In genomic region chr19:31214086-31214485, GRCh38 we compare ENCODE assay signal across 8 cellular contexts.
DNase-seq lines count a peak whose midpoint lies in the region; ATAC-seq and TF ChIP-seq lines count a peak whose summit lies in the region.

No MANE protein-coding gene starts in this region.

- H3K14ac ChIP-seq in trophoblast cell (ENCODE audit: low read length), result no peak overlapping the region

- no CpG with 5 or more reads among the region's 9 CpGs for WGBS in trophoblast cell (ENCODE audit: extremely low coverage, insufficient coverage, insufficient read length)
- 46 to 56% methylated on average over 2 to 9 of the region's 9 CpGs for WGBS in transverse colon (ENCODE audit: low coverage in 1 of 2), 2 donors

- H3K36me3 ChIP-seq in BE2C (no peaks in the 10 kb centered on the region), trophoblast cell (ENCODE audit: control insufficient read depth in 1 of 2, insufficient read depth in 2 of 2, low read length in 2 of 2) (no peaks in the 10 kb centered on the region), transverse colon (no peaks in the 10 kb centered on the region)

- in situ Hi-C loops in transverse colon (cut with MboI; ENCODE audit: low pct_ligation_motif_present in 1 of 4, low pct_unique_long_range_greater_than_20kb in 1 of 4, low sequenced_read_pairs in 3 of 4), result no loop called here

- H2AFZ ChIP-seq in trophoblast cell (ENCODE audit: insufficient read depth, low read length, poor library complexity), result no peak overlapping the region

- TF ChIP-seq EP300 in transverse colon (IDR thresholded peaks at IDR 0.05; ENCODE audit: low read depth), result no peak

- H3K18ac ChIP-seq in trophoblast cell (ENCODE audit: low read length), result no peak overlapping the region

- H2BK5ac ChIP-seq in trophoblast cell (ENCODE audit: low read depth, low read length, poor library complexity), result no peak overlapping the region

- H2AK5ac ChIP-seq in trophoblast cell (ENCODE audit: low read length), result no peak overlapping the region

- TF ChIP-seq POLR2A in transverse colon (IDR thresholded peaks at IDR 0.05), result no peak

- H3K4me1 ChIP-seq in BE2C (no peaks in the 10 kb centered on the region), trophoblast cell (ENCODE audit: control insufficient read depth in 1 of 2, insufficient read depth in 2 of 2, low read length in 2 of 2) (peaks cover 0 to 4% of the 10 kb centered on the region in 2 experiments), transverse colon (no peaks in the 10 kb centered on the region)

- ATAC-seq in HG02884 (IDR thresholded peaks at IDR 0.05; ENCODE audit: unreplicated experiment), result no peak

- peaks cover 2% of the 10 kb centered on the region for H3K79me1 ChIP-seq in trophoblast cell (ENCODE audit: low read length)

- peak; percentile 40 for DNase-seq in BE2C
- peak; percentile 100 for DNase-seq in MV-4-11 (lab: John Stamatoyannopoulos, UW)
- peak; percentile 78 to 84 for DNase-seq in activated CD4-positive, alpha-beta T cell treated with anti-CD3 and anti-CD28 coated beads, Interleukin-2, amount 50 U/mL, for 4 hours
- DNase-seq in effector CD8-positive, alpha-beta T cell (lab: John Stamatoyannopoulos, UW), result peak; percentile 55
- peak; percentile 98 for DNase-seq in trophoblast cell
- DNase-seq in transverse colon, result peak; percentile 69
- DNase-seq in NCI-H748 (lab: John Stamatoyannopoulos, UW; ENCODE audit: unreplicated experiment), result no peak

- no peak overlapping the region for H4K8ac ChIP-seq in trophoblast cell (ENCODE audit: low read depth, low read length)

- no peak overlapping the region for H2BK120ac ChIP-seq in trophoblast cell (ENCODE audit: insufficient read depth, low read length, poor library complexity)

- no peak overlapping the region for H3K23ac ChIP-seq in trophoblast cell (ENCODE audit: low read length)

- no peak overlapping the region for H3K9ac ChIP-seq in trophoblast cell (ENCODE audit: low read length)

- no peaks in the 10 kb centered on the region for H3K79me2 ChIP-seq in trophoblast cell (ENCODE audit: control insufficient read depth, insufficient read depth, low read length, poor library complexity)

- H4K12ac ChIP-seq in trophoblast cell (ENCODE audit: low read depth, low read length), result no peak overlapping the region

- no peak overlapping the region for H2BK12ac ChIP-seq in trophoblast cell (ENCODE audit: low read length)

- intact Hi-C loops in transverse colon (cut with DNase I; ENCODE audit: low total_unique reads), result no loop called here

- no peak overlapping the region for H3K4me3 ChIP-seq in BE2C (ENCODE audit: low read depth, low read length)
- H3K4me3 ChIP-seq in trophoblast cell (ENCODE audit: low read depth, low read length), result no peak overlapping the region
- H3K4me3 ChIP-seq in transverse colon, result no peak overlapping the region

- H3K4me2 ChIP-seq in trophoblast cell (ENCODE audit: low read length), result no peak overlapping the region

- H4K91ac ChIP-seq in trophoblast cell (ENCODE audit: low read depth, low read length), result peak overlapping the region; percentile 70

- no peak for TF ChIP-seq CTCF in BE2C (IDR thresholded peaks at IDR 0.05; ENCODE audit: low read depth, low read length)
- no peak for TF ChIP-seq CTCF in transverse colon (IDR thresholded peaks at IDR 0.05)

- H3K27ac ChIP-seq in trophoblast cell (ENCODE audit: low read depth, low read length) (peak overlapping the region; percentile 39), transverse colon (peak overlapping the region in 1 of 4 donors; percentile 43)

- no peak overlapping the region for H3K4ac ChIP-seq in trophoblast cell (ENCODE audit: low read depth, low read length)

- H3K27me3 ChIP-seq in BE2C (no peaks in the 10 kb centered on the region), trophoblast cell (ENCODE audit: insufficient read depth, low read length) (no peaks in the 10 kb centered on the region), transverse colon (no peaks in the 10 kb centered on the region)

- no peaks in the 10 kb centered on the region for H3K9me3 ChIP-seq in BE2C
- H3K9me3 ChIP-seq in trophoblast cell (ENCODE audit: insufficient read depth, low read depth, low read length), result no peaks in the 10 kb centered on the region
- H3K9me3 ChIP-seq in transverse colon, result no peaks in the 10 kb centered on the region
